1 cellular context compared by ENCODE assay signal in genomic region chr20:45880988-45881788, GRCh38.
TF ChIP-seq lines count a peak whose summit lies in the region.

Gene ZSWIM1, plus strand, starts transcription at chr20:45881227. Its CDS starts 1,366 bp downstream, at chr20:45882593.

TF ChIP-seq in HepG2, 621 proteins besides CTCF, POLR2A, EP300 and RAD21 (continued from another document and continues in another):
- no peak for TF ChIP-seq ZBTB40 (IDR thresholded peaks at IDR 0.05)
- peak; percentile 71; the same call in 1 of the 2 replicates for TF ChIP-seq ZBTB40 (CRISPR knock-in tag; IDR thresholded peaks at IDR 0.05)
- TF ChIP-seq ZNF816 (CRISPR knock-in tag; IDR thresholded peaks at IDR 0.05; ENCODE audit: borderline replicate concordance): no peak
- no peak; the same call in 1 of the 2 replicates for TF ChIP-seq ZNF292 (CRISPR knock-in tag; IDR thresholded peaks at IDR 0.05; ENCODE audit: borderline replicate concordance, low read depth)
- TF ChIP-seq MXD3 (CRISPR knock-in tag; IDR thresholded peaks at IDR 0.05): 0 out of 2 replicates have a peak, but pooled peaks have one; percentile 50
- 0 out of 2 replicates have a peak, but pooled peaks have one; percentile 24 for TF ChIP-seq KDM3A (CRISPR knock-in tag; IDR thresholded peaks at IDR 0.05; ENCODE audit: low read depth)
- TF ChIP-seq TEF (CRISPR knock-in tag; IDR thresholded peaks at IDR 0.05): no peak
- TF ChIP-seq ZNF317 (CRISPR knock-in tag; IDR thresholded peaks at IDR 0.05): peak; percentile 71; the same call in 1 of the 2 replicates
- peak; percentile 98 for TF ChIP-seq ZNF567 (CRISPR knock-in tag; IDR thresholded peaks at IDR 0.05; ENCODE audit: borderline replicate concordance)
- TF ChIP-seq ZNF407 (CRISPR knock-in tag; IDR thresholded peaks at IDR 0.05; ENCODE audit: not compliant biosample characterization): peak; percentile 66
- TF ChIP-seq TBL1XR1 (IDR thresholded peaks at IDR 0.05; ENCODE audit: borderline replicate concordance, low read length, partially characterized antibody): peak; percentile 58
- TF ChIP-seq JUN (CRISPR knock-in tag; IDR thresholded peaks at IDR 0.05): 0 out of 2 replicates have a peak, but pooled peaks have one; percentile 80
- 0 out of 2 replicates have a peak, but pooled peaks have one; percentile 8 for TF ChIP-seq ZBTB38 (CRISPR knock-in tag; IDR thresholded peaks at IDR 0.05)
- TF ChIP-seq RBM22 (optimal IDR thresholded peaks at IDR 0.05; ENCODE audit: low read length): peak; percentile 100
- TF ChIP-seq MEF2D (CRISPR knock-in tag; IDR thresholded peaks at IDR 0.05): peak; percentile 73
- TF ChIP-seq ZNF644 (CRISPR knock-in tag; IDR thresholded peaks at IDR 0.05; ENCODE audit: low read depth): 0 out of 2 replicates have a peak, but pooled peaks have one; percentile 33
- TF ChIP-seq SP140L (CRISPR knock-in tag; IDR thresholded peaks at IDR 0.05; ENCODE audit: borderline replicate concordance): no peak
- TF ChIP-seq GMEB2 (CRISPR knock-in tag; IDR thresholded peaks at IDR 0.05; ENCODE audit: low read depth): no peak
- TF ChIP-seq TARDBP (CRISPR knock-in tag; IDR thresholded peaks at IDR 0.05): peak; percentile 68; the same call in 1 of the 2 replicates
- TF ChIP-seq KMT2B (CRISPR knock-in tag; IDR thresholded peaks at IDR 0.05): no peak; the same call in 1 of the 2 replicates
- peak; percentile 94; the same call in 2 of the 3 replicates for TF ChIP-seq MXI1 (IDR thresholded peaks at IDR 0.05; ENCODE audit: borderline replicate concordance, low read depth, low read length)
- TF ChIP-seq ZNF773 (CRISPR knock-in tag; IDR thresholded peaks at IDR 0.05; ENCODE audit: borderline replicate concordance): no peak
- TF ChIP-seq POGK (CRISPR knock-in tag; conservative IDR thresholded peaks at IDR 0.05): peak; percentile 61; the same call in 1 of the 2 replicates
- no peak for TF ChIP-seq CSRNP2 (CRISPR knock-in tag; conservative IDR thresholded peaks at IDR 0.05; ENCODE audit: low read depth)
- TF ChIP-seq POLR2AphosphoS2 (IDR thresholded peaks at IDR 0.05; ENCODE audit: low read depth, low read length): 0 out of 2 replicates have a peak, but pooled peaks have one; percentile 76
- TF ChIP-seq THAP11 (CRISPR knock-in tag; IDR thresholded peaks at IDR 0.05): peak; percentile 80
- no peak for TF ChIP-seq ZNF563 (CRISPR knock-in tag; IDR thresholded peaks at IDR 0.05)
- peak; percentile 53; the same call in 1 of the 2 replicates for TF ChIP-seq HINFP (CRISPR knock-in tag; IDR thresholded peaks at IDR 0.05; ENCODE audit: low read depth)
